In genomic region chr2:45872211-45872610, GRCh38 we compare ENCODE assay signal across 23 cellular contexts.
DNase-seq lines count a peak whose midpoint lies in the region; ATAC-seq and TF ChIP-seq lines count a peak whose summit lies in the region.
"Had no signal": no experiment of that assay in that cellular context is flagged by ENCODE, and none has a peak within 500 bp of the region (broad histone marks: within the 10 kb centered on the region; RNA-seq: fewer than 3 reads in every experiment).

No MANE protein-coding gene starts in this region.

- H3K36me3 ChIP-seq in GM23248 (ENCODE audit: low read depth) (no peaks in the 10 kb centered on the region), osteoblast (ENCODE audit: insufficient read depth, low read length) (no peaks in the 10 kb centered on the region)
- H3K36me3 ChIP-seq: pancreas, sigmoid colon had no signal

- in situ Hi-C loops in GM23248 (cut with MboI), result no loop called here

- TF ChIP-seq CTCF in fibroblast of the aortic adventitia (IDR thresholded peaks at IDR 0.05; ENCODE audit: insufficient read depth, low read length) (no peak), osteoblast (IDR thresholded peaks at IDR 0.05; ENCODE audit: extremely low read depth, low read depth, low read length) (no peak)

- H3K4me3 ChIP-seq in GM23248 (no peak overlapping the region), fibroblast of the aortic adventitia (ENCODE audit: low read depth, low read length) (no peak overlapping the region), osteoblast (ENCODE audit: insufficient read depth, low read length) (no peak overlapping the region)
- H3K4me3 ChIP-seq: pancreas, sigmoid colon, transverse colon had no signal

- peak; percentile 61 for DNase-seq in GM23248
- DNase-seq in RPMI7951 (ENCODE audit: low read depth), result peak; percentile 41
- DNase-seq in fibroblast of the aortic adventitia (ENCODE audit: low read depth), result peak; percentile 42
- peak; percentile 71 for DNase-seq in osteoblast (ENCODE audit: insufficient read length, low spot score, missing footprints)
- no peak for DNase-seq in NCI-H1048 (lab: John Stamatoyannopoulos, UW)
- no peak for DNase-seq in cerebellar nuclear complex (lab: John Stamatoyannopoulos, UW)
- no peak for DNase-seq in C1 segment of cervical spinal cord (lab: John Stamatoyannopoulos, UW)
- DNase-seq: activated CD4-positive, alpha-beta T cell treated with anti-CD3 and anti-CD28 coated beads for 36 hours; activated gamma-delta T cell treated with Interleukin-2 at 50 U/mL for 16 hours; Calu3; caudate nucleus; erythroblast; H9; head of caudate nucleus; immature natural killer cell; naive thymus-derived CD4-positive, alpha-beta T cell; NCI-H187; NCI-H446; pancreas; sigmoid colon; stimulated activated naive CD8-positive, alpha-beta T cell treated with anti-CD3 and anti-CD28 coated beads, Interleukin-15, Interleukin-2, amounts not matched to agents 100 U/mL and 50 U/mL, for 24 hours; transverse colon had no signal

- H3K4me1 ChIP-seq in GM23248 (ENCODE audit: insufficient read depth), result peaks cover 19% of the 10 kb centered on the region
- H3K4me1 ChIP-seq in osteoblast (ENCODE audit: insufficient read depth, low read length), result peaks cover 22% of the 10 kb centered on the region

- H3K9me3 ChIP-seq in GM23248 (ENCODE audit: low read depth) (no peaks in the 10 kb centered on the region), osteoblast (ENCODE audit: low read depth, low read length) (no peaks in the 10 kb centered on the region)
- H3K9me3 ChIP-seq: pancreas had no signal

- no peak for ATAC-seq in GM21529 (IDR thresholded peaks at IDR 0.05; ENCODE audit: unreplicated experiment)
- ATAC-seq: activated CD4-positive, alpha-beta T cell treated with anti-CD3 and anti-CD28 coated beads for 36 hours; naive thymus-derived CD4-positive, alpha-beta T cell; stimulated activated naive CD8-positive, alpha-beta T cell treated with anti-CD3 and anti-CD28 coated beads, Interleukin-15, Interleukin-2, amounts not matched to agents 100 U/mL and 50 U/mL, for 24 hours had no signal

- H3K9ac ChIP-seq in GM23248, result no peak overlapping the region

- no peak overlapping the region for H2AFZ ChIP-seq in GM23248
- no peak overlapping the region for H2AFZ ChIP-seq in osteoblast (ENCODE audit: low read length)

- no peaks in the 10 kb centered on the region for H3K27me3 ChIP-seq in GM23248 (replicated peaks; ENCODE audit: insufficient read depth)
- no peaks in the 10 kb centered on the region for H3K27me3 ChIP-seq in osteoblast (ENCODE audit: insufficient read depth, low read length)
- H3K27me3 ChIP-seq: pancreas, sigmoid colon, transverse colon had no signal

- no peak overlapping the region for H3K4me2 ChIP-seq in GM23248 (ENCODE audit: unreplicated experiment)
- peak overlapping the region; percentile 7 for H3K4me2 ChIP-seq in osteoblast (ENCODE audit: insufficient read depth, low read length)

- H4K20me1 ChIP-seq in GM23248 (ENCODE audit: insufficient read depth) (no peaks in the 10 kb centered on the region), osteoblast (ENCODE audit: insufficient read depth, low read length) (peaks cover 5% of the 10 kb centered on the region)

- H3F3A ChIP-seq in GM23248 (ENCODE audit: insufficient read depth), result peaks cover 8% of the 10 kb centered on the region; the same call in 1 of the 2 replicates

- H3K27ac ChIP-seq in GM23248 (no peak overlapping the region), osteoblast (ENCODE audit: low read depth, low read length) (no peak overlapping the region)
- H3K27ac ChIP-seq: pancreas, sigmoid colon, transverse colon had no signal

- no peaks in the 10 kb centered on the region for H3K9me2 ChIP-seq in GM23248 (ENCODE audit: insufficient read depth)

- peaks cover 33% of the 10 kb centered on the region for H3K79me2 ChIP-seq in GM23248 (ENCODE audit: insufficient read depth)
- no peaks in the 10 kb centered on the region for H3K79me2 ChIP-seq in osteoblast (ENCODE audit: insufficient read depth, low read length)

- WGBS in GM23248 (ENCODE audit: low coverage in 1 of 2, low lambda C conversion rate in 2 of 2, missing lambda C conversion rate in 2 of 2), 2 experiments, result 59 to 69% methylated on average over 5 of the region's 5 CpGs

Comparison
In these comparisons a context has a peak if more than half of its experiments do, and no peak if none do; other contexts are left out.
1. DNase-seq: peak in GM23248 (single experiment), RPMI7951 (single experiment), fibroblast of the aortic adventitia (single experiment) and osteoblast (single experiment); none in NCI-H1048 (single experiment), cerebellar nuclear complex (0 of 2) and C1 segment of cervical spinal cord (0 of 14).